Comparison of ENCODE assay signal across 8 cellular contexts in genomic region chr5:39219433-39219832, GRCh38. TPM values are rescaled to one million over a fixed set of nuclear protein-coding genes. Genes with fewer than 3 reads are reported as not detected.
A peak's percentile ranks its signal among the peaks of the same experiment; 100 is the strongest.
DNase-seq lines count a peak whose midpoint lies in the region; ATAC-seq and TF ChIP-seq lines count a peak whose summit lies in the region.

TSS of gene FYB1 (minus strand) at chr5:39219563. CDS start at chr5:39202960, 16,603 bp downstream.

- no peaks in the 10 kb centered on the region for H4K20me1 ChIP-seq in PC-3 (ENCODE audit: low read length)

- no peak within 1 kb of the TSS for H3K27ac ChIP-seq in CD4-positive, CD25-positive, alpha-beta regulatory T cell (ENCODE audit: insufficient read depth, low read length, poor library complexity, severe bottlenecking)
- peak within 1 kb of the TSS; percentile 76 for H3K27ac ChIP-seq in PC-3 (ENCODE audit: low read length)
- peak within 1 kb of the TSS; percentile 40 to 79 (median 53) for H3K27ac ChIP-seq in esophagus squamous epithelium

- no peaks in the 10 kb centered on the region for H3K27me3 ChIP-seq in CD4-positive, CD25-positive, alpha-beta regulatory T cell (ENCODE audit: control insufficient read depth, insufficient read depth, low read length)
- H3K27me3 ChIP-seq in PC-3 (ENCODE audit: low read length) (no peaks in the 10 kb centered on the region), esophagus squamous epithelium (no peaks in the 10 kb centered on the region)

- no peaks in the 10 kb centered on the region for H3K9me3 Mint-ChIP-seq in CD4-positive, CD25-positive, alpha-beta regulatory T cell

- TF ChIP-seq CTCF in PC-3 (conservative IDR thresholded peaks at IDR 0.05; ENCODE audit: low read depth, low read length) (no peak), esophagus squamous epithelium (IDR thresholded peaks at IDR 0.05) (no peak), omental fat pad (IDR thresholded peaks at IDR 0.05) (no peak)

- ATAC-seq in CD4-positive, CD25-positive, alpha-beta regulatory T cell (ENCODE audit: low read depth in 2 of 2), result no peak
- ATAC-seq in PC-3, result peak; percentile 68
- ATAC-seq in omental fat pad (ENCODE audit: low FRiP score), result no peak
- ATAC-seq in HG02623 (IDR thresholded peaks at IDR 0.05; ENCODE audit: unreplicated experiment), result no peak

- H3K4me3 Mint-ChIP-seq in CD4-positive, CD25-positive, alpha-beta regulatory T cell, result peak within 1 kb of the TSS in 3 of 4 donors; percentile 1 to 39 (median 26)

- H3K36me3 Mint-ChIP-seq in CD4-positive, CD25-positive, alpha-beta regulatory T cell, result no peaks in the 10 kb centered on the region

- peak within 1 kb of the TSS; percentile 35 for H2AFZ ChIP-seq in PC-3 (ENCODE audit: low read length)

- no peak for DNase-seq in CD4-positive, CD25-positive, alpha-beta regulatory T cell
- DNase-seq in PC-3, result peak; percentile 94
- no peak for DNase-seq in esophagus squamous epithelium (lab: John Stamatoyannopoulos, UW)
- DNase-seq in omental fat pad (ENCODE audit: low spot score), result no peak
- DNase-seq in NCI-H446 (lab: John Stamatoyannopoulos, UW), result no peak
- no peak for DNase-seq in HCEC 1CT
- no peak for DNase-seq in OCI-M2 (lab: John Stamatoyannopoulos, UW; ENCODE audit: unreplicated experiment)

- WGBS in esophagus squamous epithelium, 2 donors, result 49 to 50% methylated on average over 1 to 4 of the region's 4 CpGs

- peak in 2 of 4 donors; percentile 11 to 18 for TF ChIP-seq POLR2A in esophagus squamous epithelium (IDR thresholded peaks at IDR 0.05)

- CTCF ChIA-PET in PC-3 (lab: Charles Lee), result interaction anchor here (0.5 to 3.1 kb wide), 2 partner anchors 64 to 139 kb away, joined by 8 to 21 read pairs; no protein-coding TSS in a partner anchor

- peaks cover 36% of the 10 kb centered on the region for H3K4me1 ChIP-seq in CD4-positive, CD25-positive, alpha-beta regulatory T cell (ENCODE audit: control insufficient read depth, insufficient read depth, low read length, poor library complexity, severe bottlenecking)
- H3K4me1 ChIP-seq in PC-3 (ENCODE audit: insufficient read depth, low read length) (peaks cover 38% of the 10 kb centered on the region), esophagus squamous epithelium (peaks cover 19 to 66% (median 20%) of the 10 kb centered on the region in 3 donors)

- H3K9me2 ChIP-seq in PC-3 (replicated peaks; ENCODE audit: low read length), result no peaks in the 10 kb centered on the region; the same call in 1 of the 2 replicates

- H3K4me1 Mint-ChIP-seq in CD4-positive, CD25-positive, alpha-beta regulatory T cell, result peaks cover 14 to 50% (median 30%) of the 10 kb centered on the region in 4 donors

- H3K79me2 ChIP-seq in PC-3 (ENCODE audit: low read length), result no peaks in the 10 kb centered on the region

- peaks cover 4% of the 10 kb centered on the region for H3F3A ChIP-seq in PC-3 (ENCODE audit: low read length, unreplicated experiment)

- no peak within 1 kb of the TSS for H3K4me3 ChIP-seq in CD4-positive, CD25-positive, alpha-beta regulatory T cell (ENCODE audit: low read depth, low read length)
- peak within 1 kb of the TSS; percentile 20; the same call in 1 of the 2 replicates for H3K4me3 ChIP-seq in PC-3 (ENCODE audit: low read length)
- peak within 1 kb of the TSS in 2 of 4 donors; percentile 6 to 53 for H3K4me3 ChIP-seq in esophagus squamous epithelium

- no peaks in the 10 kb centered on the region for H3K9me3 ChIP-seq in CD4-positive, CD25-positive, alpha-beta regulatory T cell (ENCODE audit: control insufficient read depth in 2 of 2, low read length in 2 of 2)
- no peaks in the 10 kb centered on the region for H3K9me3 ChIP-seq in PC-3 (ENCODE audit: low read length)
- no peaks in the 10 kb centered on the region for H3K9me3 ChIP-seq in esophagus squamous epithelium

- H3K27ac Mint-ChIP-seq in CD4-positive, CD25-positive, alpha-beta regulatory T cell, result peak within 1 kb of the TSS in 2 of 3 donors; percentile 63 to 72

- H3K36me3 ChIP-seq in CD4-positive, CD25-positive, alpha-beta regulatory T cell (ENCODE audit: control insufficient read depth, insufficient read depth, low read length), result no peaks in the 10 kb centered on the region
- H3K36me3 ChIP-seq in PC-3 (ENCODE audit: low read depth, low read length) (no peaks in the 10 kb centered on the region), esophagus squamous epithelium (no peaks in the 10 kb centered on the region)

- H3K27me3 Mint-ChIP-seq in CD4-positive, CD25-positive, alpha-beta regulatory T cell, result no peaks in the 10 kb centered on the region

- peak within 1 kb of the TSS; percentile 34; the same call in 1 of the 2 replicates for H3K9ac ChIP-seq in PC-3 (ENCODE audit: low read length)

- POLR2A ChIA-PET in PC-3 (lab: Charles Lee; ENCODE audit: unreplicated experiment), result interaction anchor here (0.5 kb wide), 1 partner anchor 108 kb away, joined by 4 read pairs; no protein-coding TSS in a partner anchor

- H3K4me2 ChIP-seq in PC-3 (ENCODE audit: low read length), result peak within 1 kb of the TSS; percentile 69

- no TSS peak for BruUV-seq in PC-3 (replicated peaks; lab: Mats Ljungman, UMichigan)

- intact Hi-C loops in PC-3 (cut with micrococcal nuclease), result loop anchor here (1.0 to 5.0 kb wide), 6 partner anchors 64 to 351 kb away; no protein-coding TSS in a partner anchor
- intact Hi-C loops in esophagus squamous epithelium (cut with DNase I), result loop anchor here (5.0 kb wide), 1 partner anchor 63 kb away; no protein-coding TSS in a partner anchor

RNA-seq across cellular contexts. Expression of gene FYB1, which starts in this region (rescaled TPM):
- total RNA-seq in CD4-positive, CD25-positive, alpha-beta regulatory T cell, result 639 TPM
- polyA plus RNA-seq in CD4-positive, CD25-positive, alpha-beta regulatory T cell, result 100 to 1,000 TPM; 197 to 254 (median 226) TPM
- 0.81 and 1.1 TPM in 2 replicates for total RNA-seq in PC-3 (2014; rRNA removed)
- total RNA-seq in esophagus squamous epithelium, result 10 to 100 TPM in 3 of 4 donors, 1 to 10 TPM in 1; 2.8 to 14.1 (median 11.9) TPM
- 10 to 100 TPM; 13.2 to 46.2 (median 22.6) TPM for total RNA-seq in omental fat pad

Comparison
In these comparisons a context has a peak if more than half of its experiments do, and no peak if none do; other contexts are left out.
1. RNA of gene FYB1 (total RNA-seq): 639 TPM in CD4-positive, CD25-positive, alpha-beta regulatory T cell (single experiment); 13.2 to 46.2 TPM in omental fat pad, 2.8 to 14.1 TPM in esophagus squamous epithelium and 0.81 to 1.1 TPM in PC-3; every median in the first group is over 10 times any median in the second.